ENCODE assay signal across 2 cellular contexts in genomic region chr1:76068953-76069561, GRCh38.
TF ChIP-seq lines count a peak whose summit lies in the region.

No MANE protein-coding gene starts in this region.

TF ChIP-seq in A549, 52 proteins besides CTCF, POLR2A, EP300 and RAD21 (continued from another document):
- TF ChIP-seq, protein P1, sequence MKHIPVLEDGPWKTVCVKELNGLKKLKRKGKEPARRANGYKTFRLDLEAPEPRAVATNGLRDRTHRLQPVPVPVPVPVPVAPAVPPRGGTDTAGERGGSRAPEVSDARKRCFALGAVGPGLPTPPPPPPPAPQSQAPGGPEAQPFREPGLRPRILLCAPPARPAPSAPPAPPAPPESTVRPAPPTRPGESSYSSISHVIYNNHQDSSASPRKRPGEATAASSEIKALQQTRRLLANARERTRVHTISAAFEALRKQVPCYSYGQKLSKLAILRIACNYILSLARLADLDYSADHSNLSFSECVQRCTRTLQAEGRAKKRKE (CRISPR knock-in tag; IDR thresholded peaks at IDR 0.05; ENCODE audit: low read depth): no peak
- TF ChIP-seq NR3C1 (IDR thresholded peaks at IDR 0.05): no peak

TF ChIP-seq in HCT116, 20 proteins besides CTCF, POLR2A, EP300 and RAD21 (continued from another document):
- TF ChIP-seq SP1 (IDR thresholded peaks at IDR 0.05; ENCODE audit: low read depth): no peak
- TF ChIP-seq EGR1 (IDR thresholded peaks at IDR 0.05; ENCODE audit: low read depth): no peak
- TF ChIP-seq CBX3 (IDR thresholded peaks at IDR 0.05; ENCODE audit: low read depth): no peak
- no peak for TF ChIP-seq POLR2AphosphoS5 (IDR thresholded peaks at IDR 0.05; ENCODE audit: low read depth, low read length)
- TF ChIP-seq CEBPB (IDR thresholded peaks at IDR 0.05; ENCODE audit: low read depth): no peak
- TF ChIP-seq EZH2phosphoT487 (IDR thresholded peaks at IDR 0.05; ENCODE audit: borderline replicate concordance): no peak
- TF ChIP-seq ELF1 (IDR thresholded peaks at IDR 0.05; ENCODE audit: borderline replicate concordance, low read depth): no peak
- no peak for TF ChIP-seq FOSL1 (IDR thresholded peaks at IDR 0.05; ENCODE audit: low read depth)
- TF ChIP-seq TCF7L2 (IDR thresholded peaks at IDR 0.05; ENCODE audit: borderline replicate concordance, extremely low read depth, insufficient read depth, insufficient read length): no peak
- TF ChIP-seq ZFX (IDR thresholded peaks at IDR 0.05): no peak
- TF ChIP-seq, protein P2, sequence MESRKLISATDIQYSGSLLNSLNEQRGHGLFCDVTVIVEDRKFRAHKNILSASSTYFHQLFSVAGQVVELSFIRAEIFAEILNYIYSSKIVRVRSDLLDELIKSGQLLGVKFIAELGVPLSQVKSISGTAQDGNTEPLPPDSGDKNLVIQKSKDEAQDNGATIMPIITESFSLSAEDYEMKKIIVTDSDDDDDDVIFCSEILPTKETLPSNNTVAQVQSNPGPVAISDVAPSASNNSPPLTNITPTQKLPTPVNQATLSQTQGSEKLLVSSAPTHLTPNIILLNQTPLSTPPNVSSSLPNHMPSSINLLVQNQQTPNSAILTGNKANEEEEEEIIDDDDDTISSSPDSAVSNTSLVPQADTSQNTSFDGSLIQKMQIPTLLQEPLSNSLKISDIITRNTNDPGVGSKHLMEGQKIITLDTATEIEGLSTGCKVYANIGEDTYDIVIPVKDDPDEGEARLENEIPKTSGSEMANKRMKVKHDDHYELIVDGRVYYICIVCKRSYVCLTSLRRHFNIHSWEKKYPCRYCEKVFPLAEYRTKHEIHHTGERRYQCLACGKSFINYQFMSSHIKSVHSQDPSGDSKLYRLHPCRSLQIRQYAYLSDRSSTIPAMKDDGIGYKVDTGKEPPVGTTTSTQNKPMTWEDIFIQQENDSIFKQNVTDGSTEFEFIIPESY (IDR thresholded peaks at IDR 0.05; ENCODE audit: extremely low read depth, insufficient replicate concordance, low read length): no peak
- no peak for TF ChIP-seq MAX (IDR thresholded peaks at IDR 0.05)
- TF ChIP-seq, protein P3, sequence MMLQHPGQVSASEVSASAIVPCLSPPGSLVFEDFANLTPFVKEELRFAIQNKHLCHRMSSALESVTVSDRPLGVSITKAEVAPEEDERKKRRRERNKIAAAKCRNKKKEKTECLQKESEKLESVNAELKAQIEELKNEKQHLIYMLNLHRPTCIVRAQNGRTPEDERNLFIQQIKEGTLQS (IDR thresholded peaks at IDR 0.05): no peak
- no peak for TF ChIP-seq EZH2 (IDR thresholded peaks at IDR 0.05)
